In genomic region chr11:32435947-32436750, GRCh38 we compare ENCODE assay signal across 9 cellular contexts. TPM values are rescaled to one million over a fixed set of nuclear protein-coding genes. Genes with fewer than 3 reads are reported as not detected.
DNase-seq lines count a peak whose midpoint lies in the region; ATAC-seq, FAIRE-seq and TF ChIP-seq lines count a peak whose summit lies in the region.
"Had no signal": no experiment of that assay in that cellular context is flagged by ENCODE, and none has a peak within 500 bp of the region (broad histone marks: within the 10 kb centered on the region; RNA-seq: fewer than 3 reads in every experiment).

No MANE protein-coding gene starts in this region.

- H3K79me2 ChIP-seq in keratinocyte (ENCODE audit: control insufficient read depth, insufficient read depth, low read length) (no peaks in the 10 kb centered on the region), osteoblast (ENCODE audit: insufficient read depth, low read length) (no peaks in the 10 kb centered on the region)

- H3K4me3 ChIP-seq in keratinocyte (ENCODE audit: control insufficient read depth in 2 of 3, extremely low read depth in 1 of 3, insufficient read depth in 2 of 3, low read depth in 1 of 3, low read length in 3 of 3): no peak overlapping the region
- H3K4me3 ChIP-seq in osteoblast (ENCODE audit: insufficient read depth, low read length): no peak overlapping the region

- H3K9ac ChIP-seq in keratinocyte (ENCODE audit: control insufficient read depth, extremely low read depth, insufficient read depth, low read length): no peak overlapping the region

- H3K36me3 ChIP-seq in keratinocyte (ENCODE audit: control insufficient read depth in 2 of 2, extremely low read depth in 1 of 2, insufficient read depth in 2 of 2, low read length in 2 of 2) (no peaks in the 10 kb centered on the region), osteoblast (ENCODE audit: insufficient read depth, low read length) (no peaks in the 10 kb centered on the region)
- H3K36me3 ChIP-seq: neutrophil had no signal

- H3K9me1 ChIP-seq in keratinocyte (ENCODE audit: control insufficient read depth, extremely low read depth, insufficient read depth, low read length): no peaks in the 10 kb centered on the region

- H3K9me3 ChIP-seq in keratinocyte (ENCODE audit: control insufficient read depth, low read depth, low read length) (peaks cover 2% of the 10 kb centered on the region), osteoblast (ENCODE audit: low read depth, low read length) (no peaks in the 10 kb centered on the region)
- H3K9me3 ChIP-seq: neutrophil had no signal

- H3K4me1 ChIP-seq in keratinocyte (ENCODE audit: control insufficient read depth, extremely low read depth, insufficient read depth, low read length): no peaks in the 10 kb centered on the region
- no peaks in the 10 kb centered on the region for H3K4me1 ChIP-seq in osteoblast (ENCODE audit: insufficient read depth, low read length)

- H2AFZ ChIP-seq in keratinocyte (ENCODE audit: control insufficient read depth, low read length) (no peak overlapping the region), osteoblast (ENCODE audit: low read length) (no peak overlapping the region)

- H3K27me3 ChIP-seq in keratinocyte (ENCODE audit: control insufficient read depth, extremely low read depth, insufficient read depth, low read length) (peaks cover 96% of the 10 kb centered on the region), osteoblast (ENCODE audit: insufficient read depth, low read length) (peaks cover 97% of the 10 kb centered on the region)

- H3K27me3 Mint-ChIP-seq in activated T-cell treated with anti-CD3 and anti-CD28 coated beads, Interleukin-2, amount 50 U/mL, for 72 hours (ENCODE audit: low read depth): peaks cover 90% of the 10 kb centered on the region
- peaks cover 54% of the 10 kb centered on the region for H3K27me3 Mint-ChIP-seq in activated naive CD8-positive, alpha-beta T cell

- FAIRE-seq in keratinocyte (lab: Jason Lieb, UNC) (no peak), urothelium cell line (lab: Jason Lieb, UNC) (no peak)

- H3K27ac ChIP-seq in keratinocyte (ENCODE audit: control insufficient read depth, insufficient read depth, low read length): no peak overlapping the region
- H3K27ac ChIP-seq in osteoblast (ENCODE audit: low read depth, low read length): no peak overlapping the region
- H3K27ac ChIP-seq: neutrophil had no signal

- peak in 1 of 2 donors; percentile 7 for DNase-seq in activated T-cell treated with anti-CD3 and anti-CD28 coated beads, Interleukin-2, amount 50 U/mL, for 72 hours
- DNase-seq in activated T-cell treated with anti-CD3 and anti-CD28 coated beads for 4 hours (no peak), keratinocyte (ENCODE audit: low read depth, low spot score) (no peak), urothelium cell line (ENCODE audit: low spot score) (peak; percentile 17), anterior cingulate cortex (lab: John Stamatoyannopoulos, UW) (no peak), osteoblast (ENCODE audit: insufficient read length, low spot score, missing footprints) (no peak), NCI-H2029 treated with DMSO at 0.1 percent for 48 hours (lab: John Stamatoyannopoulos, UW) (no peak)

- ATAC-seq in activated T-cell treated with anti-CD3 and anti-CD28 coated beads, Interleukin-2, amount 50 U/mL, for 72 hours (replicated peaks in 1 of 2): no peak

- H3K9me3 Mint-ChIP-seq in activated T-cell treated with anti-CD3 and anti-CD28 coated beads, Interleukin-2, amount 50 U/mL, for 72 hours: no peaks in the 10 kb centered on the region
- H3K9me3 Mint-ChIP-seq in activated naive CD8-positive, alpha-beta T cell (ENCODE audit: low read depth): no peaks in the 10 kb centered on the region

- H3K27ac Mint-ChIP-seq in activated T-cell treated with anti-CD3 and anti-CD28 coated beads, Interleukin-2, amount 50 U/mL, for 72 hours: no peak overlapping the region
- no peak overlapping the region for H3K27ac Mint-ChIP-seq in activated naive CD8-positive, alpha-beta T cell

- H3K4me1 Mint-ChIP-seq in activated T-cell treated with anti-CD3 and anti-CD28 coated beads, Interleukin-2, amount 50 U/mL, for 72 hours (ENCODE audit: low read depth): peaks cover 47% of the 10 kb centered on the region
- H3K4me1 Mint-ChIP-seq in activated naive CD8-positive, alpha-beta T cell (ENCODE audit: low read depth): peaks cover 44% of the 10 kb centered on the region

- H3K4me2 ChIP-seq in keratinocyte (ENCODE audit: control insufficient read depth, extremely low read depth, insufficient read depth, low read depth, low read length) (peak overlapping the region; percentile 41), osteoblast (ENCODE audit: insufficient read depth, low read length) (no peak overlapping the region)

- TF ChIP-seq CTCF in keratinocyte (optimal IDR thresholded peaks at IDR 0.05 in 1 of 3, IDR thresholded peaks at IDR 0.05 in 1 of 3, conservative IDR thresholded peaks at IDR 0.05 in 1 of 3; ENCODE audit: extremely low read depth in 1 of 3, insufficient read depth in 2 of 3, low read length in 3 of 3) (no peak), osteoblast (IDR thresholded peaks at IDR 0.05; ENCODE audit: extremely low read depth, low read depth, low read length) (no peak)

- dilution Hi-C loops in keratinocyte (cut with MboI; ENCODE audit: extremely low pct_ligation_motif_present, low sequenced_read_pairs): no loop called here

- H4K20me1 ChIP-seq in keratinocyte (ENCODE audit: control insufficient read depth, extremely low read depth, insufficient read depth, low read length) (no peaks in the 10 kb centered on the region), osteoblast (ENCODE audit: insufficient read depth, low read length) (no peaks in the 10 kb centered on the region)

- H3K4me3 Mint-ChIP-seq in activated T-cell treated with anti-CD3 and anti-CD28 coated beads, Interleukin-2, amount 50 U/mL, for 72 hours: peak overlapping the region; percentile 76 to 83
- H3K4me3 Mint-ChIP-seq in activated naive CD8-positive, alpha-beta T cell: peak overlapping the region; percentile 62

- no peaks in the 10 kb centered on the region for H3K36me3 Mint-ChIP-seq in activated T-cell treated with anti-CD3 and anti-CD28 coated beads, Interleukin-2, amount 50 U/mL, for 72 hours (ENCODE audit: insufficient read depth in 2 of 2)
- no peaks in the 10 kb centered on the region for H3K36me3 Mint-ChIP-seq in activated naive CD8-positive, alpha-beta T cell

RNA-seq across cellular contexts. Expression of gene WT1, which starts 0.8 kb away (rescaled TPM):
- total RNA-seq in activated T-cell treated with anti-CD3 and anti-CD28 coated beads, Interleukin-2, amount 50 U/mL, for 72 hours: not detected
- not detected in 3 replicates for polyA plus RNA-seq in keratinocyte
- polyA plus RNA-seq in keratinocyte (2011; ENCODE audit: low read depth): not detected
- not detected in 2 replicates for polyA plus RNA-seq in keratinocyte (2011; cell fraction: cytosol; rRNA removed)
- not detected in 2 replicates for polyA plus RNA-seq in keratinocyte (2011; cell fraction: nucleus; rRNA removed)
- polyA plus RNA-seq in keratinocyte (2012; ENCODE audit: low replicate concordance): not detected in 2 replicates
- polyA minus RNA-seq in keratinocyte: not detected in 3 replicates
- not detected for polyA minus RNA-seq in keratinocyte (2011; cell fraction: cytosol; rRNA and poly(A)+ RNA removed)
- polyA minus RNA-seq in keratinocyte (2011; cell fraction: nucleus; rRNA and poly(A)+ RNA removed): not detected in 2 replicates
- total RNA-seq in osteoblast: under 0.01 TPM in 1 of 2 replicates, not detected in the other
